In the genomic region with DNA sequence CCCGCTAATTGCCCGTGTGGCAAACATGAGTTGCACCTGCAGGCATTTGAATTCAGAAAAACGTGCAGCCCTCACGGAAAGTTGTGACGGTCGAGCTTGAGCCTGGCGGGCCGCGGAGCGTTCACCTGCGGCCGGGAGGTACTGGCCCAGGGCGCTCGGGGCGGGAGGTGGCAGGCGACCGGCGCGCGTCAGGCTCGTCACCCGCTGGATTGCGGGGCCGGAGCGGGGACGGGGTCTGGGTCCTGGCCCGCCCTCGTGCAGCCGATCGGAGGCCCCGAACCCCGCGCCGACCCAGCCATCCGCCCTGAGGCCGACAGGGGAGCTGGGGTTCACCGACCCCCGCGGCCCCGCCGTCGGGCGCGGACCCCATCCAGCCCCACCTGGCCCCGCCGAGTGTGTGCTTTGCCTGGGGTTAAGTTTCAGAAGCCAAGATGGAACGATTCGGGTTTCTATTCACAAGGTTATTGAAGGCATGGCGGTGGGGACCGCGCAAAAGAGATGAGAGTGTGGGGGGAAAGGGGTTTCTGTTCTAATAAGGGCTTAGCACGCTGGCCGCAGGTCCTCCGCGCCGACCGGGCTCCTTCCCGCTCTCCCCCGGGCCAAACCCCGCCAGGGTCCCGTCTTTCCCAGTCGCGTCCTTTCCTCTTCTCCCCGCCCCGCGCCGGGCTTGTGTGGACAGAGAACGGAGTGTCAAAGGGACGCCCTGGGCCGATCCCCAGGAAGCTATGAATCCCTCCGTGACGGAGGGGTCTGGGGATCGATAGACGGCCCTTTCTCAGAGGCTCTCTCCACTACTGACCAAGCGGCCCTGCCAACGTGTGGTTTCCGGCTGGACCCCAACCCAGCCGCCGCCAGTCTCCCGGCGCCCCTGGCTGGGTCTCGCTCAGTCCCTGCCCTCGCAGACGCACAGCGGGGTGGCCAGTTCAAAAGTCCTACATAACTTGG, we compare ENCODE assay signal across 9 cellular contexts. TPM values are rescaled to one million over a fixed set of nuclear protein-coding genes. Genes with fewer than 3 reads are reported as not detected.
A peak's percentile ranks its signal among the peaks of the same experiment; 100 is the strongest.
DNase-seq lines count a peak whose midpoint lies in the region; ATAC-seq, FAIRE-seq and TF ChIP-seq lines count a peak whose summit lies in the region.
"Had no signal": no experiment of that assay in that cellular context is flagged by ENCODE, and none has a peak within 500 bp of the region (broad histone marks: within the 10 kb centered on the region; RNA-seq: fewer than 3 reads in every experiment).

No MANE protein-coding gene starts in this region.

- WGBS in pancreas, 2 donors: 1% methylated on average over 80 to 85 of the region's 85 CpGs

- H3K36me3 ChIP-seq in cardiac muscle cell (peaks cover 5% of the 10 kb centered on the region), pancreas (no peaks in the 10 kb centered on the region)

- no peaks in the 10 kb centered on the region for H3K9me3 Mint-ChIP-seq in activated naive CD4-positive, alpha-beta T cell treated with anti-CD3 and anti-CD28 coated beads for 36 hours

- FAIRE-seq in pancreas (lab: Jason Lieb, UNC): no peak

- H3K27me3 Mint-ChIP-seq in activated naive CD4-positive, alpha-beta T cell treated with anti-CD3 and anti-CD28 coated beads for 36 hours (ENCODE audit: low read depth): peaks cover 56% of the 10 kb centered on the region

- H3K9me3 ChIP-seq in cardiac muscle cell (ENCODE audit: low read depth) (no peaks in the 10 kb centered on the region), pancreas (no peaks in the 10 kb centered on the region)

- TF ChIP-seq CTCF in cardiac muscle cell (IDR thresholded peaks at IDR 0.05; ENCODE audit: low read depth, low read length) (no peak), pancreas (IDR thresholded peaks at IDR 0.05) (no peak)

- H3K4me1 Mint-ChIP-seq in activated naive CD4-positive, alpha-beta T cell treated with anti-CD3 and anti-CD28 coated beads for 36 hours (ENCODE audit: low read depth): peaks cover 33% of the 10 kb centered on the region

- intact Hi-C loops in activated naive CD4-positive, alpha-beta T cell treated with anti-CD3 and anti-CD28 coated beads for 36 hours (cut with micrococcal nuclease): loop anchor here (1.0 to 10.0 kb wide), 5 partner anchors 208 to 791 kb away; partner anchors contain the start of genes CENPW, HINT3 and TPD52L1
- intact Hi-C loops in pancreas (cut with DNase I): no loop called here

- peaks cover 11% of the 10 kb centered on the region for H3K27me3 ChIP-seq in cardiac muscle cell
- peaks cover 0 to 4% (median 0%) of the 10 kb centered on the region in 4 donors for H3K27me3 ChIP-seq in pancreas

- CTCF ChIA-PET in activated naive CD4-positive, alpha-beta T cell treated with anti-CD3 and anti-CD28 coated beads for 36 hours (lab: Charles Lee): interaction anchor here (0.6 to 1.2 kb wide), 3 partner anchors 381 to 1370 kb away, joined by 3 read pairs; no protein-coding TSS in a partner anchor

- H3K4me1 ChIP-seq in cardiac muscle cell (ENCODE audit: low read depth) (peaks cover 21% of the 10 kb centered on the region), pancreas (peaks cover 0 to 5% (median 0%) of the 10 kb centered on the region in 3 donors)

- H3K4me3 Mint-ChIP-seq in activated naive CD4-positive, alpha-beta T cell treated with anti-CD3 and anti-CD28 coated beads for 36 hours: peak overlapping the region; percentile 79

- DNase-seq in NCI-H345 treated with DMSO at 0.1 percent for 48 hours (lab: John Stamatoyannopoulos, UW; ENCODE audit: unreplicated experiment) (peak; percentile 52), cardiac muscle cell (ENCODE audit: low read depth in 1 of 2, low spot score in 1 of 2) (peak; percentile 12 to 72), pancreas (peak; percentile 38 to 85 (median 58)), T1000 (lab: John Stamatoyannopoulos, UW) (no peak), SKM-1 treated with dmso at 0.1 percent for 144 hours (lab: John Stamatoyannopoulos, UW; ENCODE audit: unreplicated experiment) (no peak)
- DNase-seq in activated naive CD4-positive, alpha-beta T cell treated with anti-CD3 and anti-CD28 coated beads for 36 hours: peak; percentile 25

- ATAC-seq in GM18511 (IDR thresholded peaks at IDR 0.05; ENCODE audit: unreplicated experiment) (peak; percentile 14), pancreas (peak; percentile 29 to 37 (median 34)), GM18873 (IDR thresholded peaks at IDR 0.05; ENCODE audit: low FRiP score, unreplicated experiment) (no peak)

- no peaks in the 10 kb centered on the region for H3K36me3 Mint-ChIP-seq in activated naive CD4-positive, alpha-beta T cell treated with anti-CD3 and anti-CD28 coated beads for 36 hours (ENCODE audit: low read depth)

- H3K27ac ChIP-seq in cardiac muscle cell (peak overlapping the region; percentile 92), pancreas (peak overlapping the region; percentile 69 to 94 (median 94))

- no peak overlapping the region for H3K27ac Mint-ChIP-seq in activated naive CD4-positive, alpha-beta T cell treated with anti-CD3 and anti-CD28 coated beads for 36 hours

- H3K4me3 ChIP-seq in cardiac muscle cell (peak overlapping the region; percentile 84), pancreas (peak overlapping the region; percentile 55 to 72 (median 68))

RNA-seq across cellular contexts. Expression of gene HEY2, which starts 1.6 kb away (rescaled TPM):
- total RNA-seq in activated naive CD4-positive, alpha-beta T cell treated with anti-CD3 and anti-CD28 coated beads for 36 hours: not detected
- total RNA-seq in cardiac muscle cell: 38.1 and 73.8 TPM in 2 replicates
- 54.1 and 166 TPM in 2 replicates for polyA plus RNA-seq in cardiac muscle cell
- 1 to 10 TPM; 1.7 to 2.9 (median 2.0) TPM for total RNA-seq in pancreas
- polyA plus RNA-seq in pancreas: 1 to 10 TPM; 1.3 to 1.6 TPM
- total RNA-seq: activated CD8-positive, alpha-beta memory T cell treated with anti-CD3 and anti-CD28 coated beads for 36 hours had no signal

RNA-seq across cellular contexts. Expression of gene NCOA7, which starts 42.9 kb away (rescaled TPM):
- 10 to 100 TPM; 39.2 to 43.1 TPM for total RNA-seq in activated naive CD4-positive, alpha-beta T cell treated with anti-CD3 and anti-CD28 coated beads for 36 hours
- total RNA-seq in cardiac muscle cell: 4.2 and 5.2 TPM in 2 replicates
- 5.3 and 5.8 TPM in 2 replicates for polyA plus RNA-seq in cardiac muscle cell
- total RNA-seq in pancreas: 10 to 100 TPM; 12.0 to 66.7 (median 15.5) TPM
- 10 to 100 TPM in 1 of 2 donors, 1 to 10 TPM in 1; 7.4 to 10.4 TPM for polyA plus RNA-seq in pancreas

Comparison
In these comparisons a context has a peak if more than half of its experiments do, and no peak if none do; other contexts are left out.
1. DNase-seq: peak in NCI-H345 treated with DMSO at 0.1 percent for 48 hours (single experiment), activated naive CD4-positive, alpha-beta T cell treated with anti-CD3 and anti-CD28 coated beads for 36 hours (single experiment), cardiac muscle cell (2 of 2) and pancreas (6 of 6); none in T1000 (single experiment) and SKM-1 treated with dmso at 0.1 percent for 144 hours (single experiment).
2. RNA of gene HEY2, which starts 1.6 kb away (total RNA-seq): 38.1 to 73.8 TPM in cardiac muscle cell; 1.7 to 2.9 TPM in pancreas and not detected in activated naive CD4-positive, alpha-beta T cell treated with anti-CD3 and anti-CD28 coated beads for 36 hours; every median in the first group is over 10 times any median in the second.